8 cellular contexts compared by ENCODE assay signal in genomic region chr11:107549253-107549953, GRCh38. TPM values are rescaled to one million over a fixed set of nuclear protein-coding genes. Genes with fewer than 3 reads are reported as not detected.
DNase-seq lines count a peak whose midpoint lies in the region; ATAC-seq, FAIRE-seq and TF ChIP-seq lines count a peak whose summit lies in the region.

No MANE protein-coding gene starts in this region.

- H3K9me3 ChIP-seq in ascending aorta = no peaks in the 10 kb centered on the region
- H3K9me3 ChIP-seq in tibial nerve = no peaks in the 10 kb centered on the region

- H3K4me3 ChIP-seq in ascending aorta (no peak overlapping the region), tibial nerve (no peak overlapping the region)

- no peak for TF ChIP-seq POLR2A in H54 (IDR thresholded peaks at IDR 0.05; ENCODE audit: low read depth, low read length)
- no peak for TF ChIP-seq POLR2A in tibial nerve (IDR thresholded peaks at IDR 0.05)

- no peaks in the 10 kb centered on the region for H3K27me3 ChIP-seq in ascending aorta
- no peaks in the 10 kb centered on the region for H3K27me3 ChIP-seq in tibial nerve

- H3K4me1 ChIP-seq in ascending aorta (no peaks in the 10 kb centered on the region), tibial nerve (peaks cover 0 to 17% (median 0%) of the 10 kb centered on the region in 4 donors)

- WGBS in tibial nerve, 2 donors = 60 to 62% methylated on average over 6 of the region's 6 CpGs

- TF ChIP-seq EP300 in tibial nerve (IDR thresholded peaks at IDR 0.05) = no peak

- no peak overlapping the region for H3K4me3 Mint-ChIP-seq in stimulated activated naive B cell treated with anti-CD40 and anti-IgM and Interleukin-4, amounts not matched to agents 10 μg/mL and 1 μg/mL and 100 μg/mL, for 72 hours

- no peaks in the 10 kb centered on the region for H3K27me3 Mint-ChIP-seq in stimulated activated naive B cell treated with anti-CD40 and anti-IgM and Interleukin-4, amounts not matched to agents 10 μg/mL and 1 μg/mL and 100 μg/mL, for 72 hours

- peaks cover 15 to 36% of the 10 kb centered on the region in 2 donors for H3K36me3 Mint-ChIP-seq in stimulated activated naive B cell treated with anti-CD40 and anti-IgM and Interleukin-4, amounts not matched to agents 10 μg/mL and 1 μg/mL and 100 μg/mL, for 72 hours

- no peak for ATAC-seq in stimulated activated naive B cell treated with anti-CD40 and anti-IgM and Interleukin-4, amounts not matched to agents 10 μg/mL and 1 μg/mL and 100 μg/mL, for 72 hours (replicated peaks)

- H3K27ac Mint-ChIP-seq in stimulated activated naive B cell treated with anti-CD40 and anti-IgM and Interleukin-4, amounts not matched to agents 10 μg/mL and 1 μg/mL and 100 μg/mL, for 72 hours = no peak overlapping the region

- peaks cover 2 to 23% of the 10 kb centered on the region in 2 donors for H3K36me3 ChIP-seq in ascending aorta
- H3K36me3 ChIP-seq in tibial nerve = peaks cover 0 to 45% (median 0%) of the 10 kb centered on the region in 3 donors

- no peaks in the 10 kb centered on the region for H3K4me1 Mint-ChIP-seq in stimulated activated naive B cell treated with anti-CD40 and anti-IgM and Interleukin-4, amounts not matched to agents 10 μg/mL and 1 μg/mL and 100 μg/mL, for 72 hours

- H3K9me3 Mint-ChIP-seq in stimulated activated naive B cell treated with anti-CD40 and anti-IgM and Interleukin-4, amounts not matched to agents 10 μg/mL and 1 μg/mL and 100 μg/mL, for 72 hours = no peaks in the 10 kb centered on the region

- intact Hi-C loops in ascending aorta (cut with DNase I) = no loop called here

- H3K27ac ChIP-seq in ascending aorta (no peak overlapping the region), tibial nerve (no peak overlapping the region)

- peak; percentile 57 to 77 (median 77) for TF ChIP-seq CTCF in ascending aorta (IDR thresholded peaks at IDR 0.05)
- TF ChIP-seq CTCF in tibial nerve (IDR thresholded peaks at IDR 0.05) = peak; percentile 62 to 86 (median 74)

- FAIRE-seq in H54 (lab: Jason Lieb, UNC) = peak; percentile 27

- DNase-seq in SIG-M5 treated with dmso at 0.1 percent for 504 hours (lab: John Stamatoyannopoulos, UW; ENCODE audit: unreplicated experiment) = peak; percentile 51
- no peak for DNase-seq in SIG-M5 (lab: John Stamatoyannopoulos, UW)
- DNase-seq in H54 (ENCODE audit: insufficient read length, low spot score) = no peak
- peak; percentile 35 for DNase-seq in NCI-H526 treated with DMSO at 0.1 percent for 48 hours (lab: John Stamatoyannopoulos, UW)
- no peak for DNase-seq in ascending aorta (ENCODE audit: low spot score in 2 of 2)
- peak; percentile 58 for DNase-seq in iris pigment epithelial cell (ENCODE audit: low read depth)
- DNase-seq in tibial nerve (ENCODE audit: low spot score in 2 of 2) = no peak
- DNase-seq in stimulated activated naive B cell treated with anti-CD40 and anti-IgM and Interleukin-4, amounts not matched to agents 10 μg/mL and 1 μg/mL and 100 μg/mL, for 72 hours = no peak

RNA-seq across cellular contexts. Expression of gene ALKBH8, which starts 16.1 kb away (rescaled TPM):
- total RNA-seq in ascending aorta (0.32 TPM), tibial nerve (1 to 10 TPM; 3.6 to 6.3 (median 5.5) TPM)

RNA-seq across cellular contexts. Expression of gene ELMOD1, which starts 41.5 kb away (rescaled TPM):
- total RNA-seq in ascending aorta (not detected), tibial nerve (1 to 10 TPM in 2 of 4 donors, under 1 TPM in 2; 0.30 to 1.2 (median 0.85) TPM)

Comparison
In these comparisons a context has a peak if more than half of its experiments do, and no peak if none do; other contexts are left out.
1. DNase-seq: peak in SIG-M5 treated with dmso at 0.1 percent for 504 hours (single experiment), NCI-H526 treated with DMSO at 0.1 percent for 48 hours (single experiment) and iris pigment epithelial cell (single experiment); none in SIG-M5 (single experiment), H54 (single experiment), ascending aorta (0 of 2), tibial nerve (0 of 2) and stimulated activated naive B cell treated with anti-CD40 and anti-IgM and Interleukin-4, amounts not matched to agents 10 μg/mL and 1 μg/mL and 100 μg/mL, for 72 hours (single experiment).